ENCODE assay signal across 11 cellular contexts in genomic region chr2:235511187-235511661, GRCh38. TPM values are rescaled to one million over a fixed set of nuclear protein-coding genes. Genes with fewer than 3 reads are reported as not detected.
DNase-seq lines count a peak whose midpoint lies in the region; ATAC-seq and TF ChIP-seq lines count a peak whose summit lies in the region.
"Had no signal": no experiment of that assay in that cellular context is flagged by ENCODE, and none has a peak within 500 bp of the region (broad histone marks: within the 10 kb centered on the region; RNA-seq: fewer than 3 reads in every experiment).

No MANE protein-coding gene starts in this region.

- H3K9ac ChIP-seq in mucosa of rectum (ENCODE audit: low read depth in 1 of 2, low read length in 2 of 2) = peak overlapping the region; percentile 58 to 60

- peak; percentile 85 for DNase-seq in GM03348 (ENCODE audit: low spot score)
- DNase-seq in NCI-H69 (lab: John Stamatoyannopoulos, UW) = peak; percentile 90
- DNase-seq in epithelial cell of proximal tubule (ENCODE audit: low read depth) = peak; percentile 81
- DNase-seq in D341Med (ENCODE audit: low spot score) = no peak
- no peak for DNase-seq in activated T-cell treated with anti-CD3 and anti-CD28 coated beads, Interleukin-2, amount 50 U/mL, for 48 hours
- DNase-seq in activated T-cell treated with anti-CD3 and anti-CD28 coated beads, Interleukin-2, amount 50 U/mL, for 72 hours = no peak
- DNase-seq: activated naive CD8-positive, alpha-beta T cell treated with anti-CD3 and anti-CD28 coated beads for 36 hours; GOT3; MV-4-11 had no signal

- no peaks in the 10 kb centered on the region for H3K36me3 ChIP-seq in mucosa of rectum (ENCODE audit: control insufficient read depth in 2 of 2, insufficient read depth in 2 of 2, low read length in 2 of 2)

- no peak overlapping the region for H3K27ac Mint-ChIP-seq in activated T-cell treated with anti-CD3 and anti-CD28 coated beads, Interleukin-2, amount 50 U/mL, for 72 hours
- H3K27ac Mint-ChIP-seq: activated naive CD8-positive, alpha-beta T cell treated with anti-CD3 and anti-CD28 coated beads for 36 hours had no signal

- no peak for TF ChIP-seq CTCF in epithelial cell of proximal tubule (conservative IDR thresholded peaks at IDR 0.05; ENCODE audit: low read depth, low read length)

- H3K27me3 ChIP-seq in mucosa of rectum (ENCODE audit: control insufficient read depth in 2 of 2, insufficient read depth in 2 of 2, low read length in 2 of 2) = no peaks in the 10 kb centered on the region

- H3K4me3 Mint-ChIP-seq in activated T-cell treated with anti-CD3 and anti-CD28 coated beads, Interleukin-2, amount 50 U/mL, for 72 hours = no peak overlapping the region
- H3K4me3 Mint-ChIP-seq: activated naive CD8-positive, alpha-beta T cell treated with anti-CD3 and anti-CD28 coated beads for 36 hours had no signal

- H3K36me3 Mint-ChIP-seq in activated T-cell treated with anti-CD3 and anti-CD28 coated beads, Interleukin-2, amount 50 U/mL, for 72 hours (ENCODE audit: insufficient read depth in 2 of 2) = no peaks in the 10 kb centered on the region
- H3K36me3 Mint-ChIP-seq: activated naive CD8-positive, alpha-beta T cell treated with anti-CD3 and anti-CD28 coated beads for 36 hours had no signal

- peak overlapping the region; percentile 41 for H3K4me3 ChIP-seq in epithelial cell of proximal tubule (ENCODE audit: low read depth, low read length)
- peak overlapping the region; percentile 26 to 51 for H3K4me3 ChIP-seq in mucosa of rectum (ENCODE audit: low read length in 2 of 2)

- no peaks in the 10 kb centered on the region for H3K4me1 Mint-ChIP-seq in activated T-cell treated with anti-CD3 and anti-CD28 coated beads, Interleukin-2, amount 50 U/mL, for 72 hours (ENCODE audit: low read depth)
- H3K4me1 Mint-ChIP-seq: activated naive CD8-positive, alpha-beta T cell treated with anti-CD3 and anti-CD28 coated beads for 36 hours had no signal

- peaks cover 8% of the 10 kb centered on the region for H3K27me3 Mint-ChIP-seq in activated T-cell treated with anti-CD3 and anti-CD28 coated beads, Interleukin-2, amount 50 U/mL, for 72 hours (ENCODE audit: low read depth)

- ATAC-seq in GM21447 (IDR thresholded peaks at IDR 0.05; ENCODE audit: unreplicated experiment) = no peak
- no peak for ATAC-seq in activated T-cell treated with anti-CD3 and anti-CD28 coated beads, Interleukin-2, amount 50 U/mL, for 72 hours (replicated peaks in 1 of 2)

- H3K9me3 ChIP-seq in mucosa of rectum (ENCODE audit: control insufficient read depth in 2 of 2, low read length in 2 of 2) = no peaks in the 10 kb centered on the region

- H3K27ac ChIP-seq in mucosa of rectum (ENCODE audit: low read depth in 2 of 2, low read length in 2 of 2) = peak overlapping the region; percentile 95 to 98

- H3K4me1 ChIP-seq in mucosa of rectum (ENCODE audit: control insufficient read depth in 2 of 2, insufficient read depth in 2 of 2, low read length in 2 of 2) = peaks cover 55 to 64% of the 10 kb centered on the region in 2 donors

- peaks cover 0 to 1% of the 10 kb centered on the region in 2 donors for H3K9me3 Mint-ChIP-seq in activated T-cell treated with anti-CD3 and anti-CD28 coated beads, Interleukin-2, amount 50 U/mL, for 72 hours

RNA-seq across cellular contexts. Expression of gene AGAP1, which starts 17.4 kb away (rescaled TPM):
- 13.5 and 17.5 TPM in 2 replicates for total RNA-seq in epithelial cell of proximal tubule
- 1 to 10 TPM in 1 of 2 donors, under 1 TPM in 1; 0.74 to 2.9 TPM for total RNA-seq in activated T-cell treated with anti-CD3 and anti-CD28 coated beads, Interleukin-2, amount 50 U/mL, for 72 hours

Comparison
In these comparisons a context has a peak if more than half of its experiments do, and no peak if none do; other contexts are left out.
1. DNase-seq: peak in GM03348 (single experiment), NCI-H69 (single experiment) and epithelial cell of proximal tubule (single experiment); none in D341Med (single experiment), activated T-cell treated with anti-CD3 and anti-CD28 coated beads, Interleukin-2, amount 50 U/mL, for 48 hours (0 of 2) and activated T-cell treated with anti-CD3 and anti-CD28 coated beads, Interleukin-2, amount 50 U/mL, for 72 hours (0 of 2).